Comparison of ENCODE assay signal across 28 cellular contexts in genomic region chr22:49538006-49538405, GRCh38.
"Had no signal": no experiment of that assay in that cellular context is flagged by ENCODE, and none has a peak within 500 bp of the region (broad histone marks: within the 10 kb centered on the region; RNA-seq: fewer than 3 reads in every experiment).

No MANE protein-coding gene starts in this region.

- H3K4me1 ChIP-seq: adrenal gland, body of pancreas, breast epithelium, SJCRH30 had no signal

- DNase-seq: activated CD4-positive, alpha-beta memory T cell treated with anti-CD3 and anti-CD28 coated beads for 36 hours; activated CD4-positive, alpha-beta T cell treated with anti-CD3 and anti-CD28 coated beads, Interleukin-2, amount 10 ng/mL, durations not matched to agents 24 days and 14 days; activated CD8-positive, alpha-beta memory T cell treated with anti-CD3 and anti-CD28 coated beads, Interleukin-2, amount 50 U/mL, for 4 hours; activated naive CD4-positive, alpha-beta T cell; activated naive CD4-positive, alpha-beta T cell treated with anti-CD3 and anti-CD28 coated beads, Interleukin-2, amount 50 U/mL, for 16 hours; activated T-cell treated with anti-CD3 and anti-CD28 coated beads for 4 hours; activated T-cell treated with anti-CD3 and anti-CD28 coated beads, Interleukin-2, amount 50 U/mL, for 4 hours; adrenal gland; caudate nucleus; NCI-H1092 treated with DMSO at 0.1 percent for 48 hours; NCI-H1417; NCI-H187 treated with DMSO at 0.1 percent for 48 hours; NCI-H2081; NCI-H2171 treated with DMSO at 0.1 percent for 48 hours; NCI-H2227 treated with DMSO at 0.1 percent for 48 hours; NCI-H446; NCI-H510A treated with DMSO at 0.1 percent for 48 hours; NCI-H526 treated with DMSO at 0.1 percent for 48 hours; SHP77; SJCRH30; T1000 had no signal

- H3K36me3 Mint-ChIP-seq: activated CD4-positive, alpha-beta memory T cell treated with anti-CD3 and anti-CD28 coated beads for 36 hours had no signal

- H3K4me1 Mint-ChIP-seq: activated CD4-positive, alpha-beta T cell treated with anti-CD3 and anti-CD28 coated beads, Interleukin-2, amount 10 ng/mL, durations not matched to agents 24 days and 14 days had no signal

- FAIRE-seq: astrocyte had no signal

- H3K4me2 ChIP-seq: KMS-11 had no signal

- H3K9ac ChIP-seq: KMS-11 had no signal

- H3K27me3 Mint-ChIP-seq: activated CD4-positive, alpha-beta memory T cell treated with anti-CD3 and anti-CD28 coated beads for 36 hours; activated CD4-positive, alpha-beta T cell treated with anti-CD3 and anti-CD28 coated beads, Interleukin-2, amount 10 ng/mL, durations not matched to agents 24 days and 14 days had no signal

- H3K27me3 ChIP-seq: adrenal gland, body of pancreas had no signal

- H3K9me3 Mint-ChIP-seq: activated CD4-positive, alpha-beta memory T cell treated with anti-CD3 and anti-CD28 coated beads for 36 hours; activated CD4-positive, alpha-beta T cell treated with anti-CD3 and anti-CD28 coated beads, Interleukin-2, amount 10 ng/mL, durations not matched to agents 24 days and 14 days; activated T-cell treated with anti-CD3 and anti-CD28 coated beads, Interleukin-2, amount 50 U/mL, for 4 hours; activated T-helper 1 cell treated with anti-CD3 and anti-CD28 coated beads, Interleukin-12 subunit alpha, Interleukin-12 subunit beta, Interleukin-2, Interleukin-4 antibody, amounts not matched to agents 30 ng/mL and 10 ng/mL and 1 ng/mL, durations not matched to agents 14 hours and 24 hours and 36 hours had no signal

- H3K9me3 ChIP-seq: adrenal gland, body of pancreas, breast epithelium, SJCRH30 had no signal

- H3K4me3 Mint-ChIP-seq: activated CD4-positive, alpha-beta memory T cell treated with anti-CD3 and anti-CD28 coated beads for 36 hours; activated CD4-positive, alpha-beta T cell treated with anti-CD3 and anti-CD28 coated beads, Interleukin-2, amount 10 ng/mL, durations not matched to agents 24 days and 14 days; activated T-cell treated with anti-CD3 and anti-CD28 coated beads, Interleukin-2, amount 50 U/mL, for 4 hours; activated T-helper 1 cell treated with anti-CD3 and anti-CD28 coated beads, Interleukin-12 subunit alpha, Interleukin-12 subunit beta, Interleukin-2, Interleukin-4 antibody, amounts not matched to agents 30 ng/mL and 10 ng/mL and 1 ng/mL, durations not matched to agents 14 hours and 24 hours and 36 hours had no signal

- H3K4me3 ChIP-seq: adrenal gland, body of pancreas, breast epithelium, SJCRH30, SK-N-MC had no signal

- H3K27ac Mint-ChIP-seq: activated CD4-positive, alpha-beta memory T cell treated with anti-CD3 and anti-CD28 coated beads for 36 hours; activated CD4-positive, alpha-beta T cell treated with anti-CD3 and anti-CD28 coated beads, Interleukin-2, amount 10 ng/mL, durations not matched to agents 24 days and 14 days; activated T-helper 1 cell treated with anti-CD3 and anti-CD28 coated beads, Interleukin-12 subunit alpha, Interleukin-12 subunit beta, Interleukin-2, Interleukin-4 antibody, amounts not matched to agents 30 ng/mL and 10 ng/mL and 1 ng/mL, durations not matched to agents 14 hours and 24 hours and 36 hours had no signal

- H3K27ac ChIP-seq: adrenal gland, body of pancreas, breast epithelium, KMS-11, SJCRH30, SK-N-MC had no signal

- H3K36me3 ChIP-seq: adrenal gland, breast epithelium, SJCRH30, WERI-Rb-1 had no signal
